27 cellular contexts compared by ENCODE assay signal in the genomic region with DNA sequence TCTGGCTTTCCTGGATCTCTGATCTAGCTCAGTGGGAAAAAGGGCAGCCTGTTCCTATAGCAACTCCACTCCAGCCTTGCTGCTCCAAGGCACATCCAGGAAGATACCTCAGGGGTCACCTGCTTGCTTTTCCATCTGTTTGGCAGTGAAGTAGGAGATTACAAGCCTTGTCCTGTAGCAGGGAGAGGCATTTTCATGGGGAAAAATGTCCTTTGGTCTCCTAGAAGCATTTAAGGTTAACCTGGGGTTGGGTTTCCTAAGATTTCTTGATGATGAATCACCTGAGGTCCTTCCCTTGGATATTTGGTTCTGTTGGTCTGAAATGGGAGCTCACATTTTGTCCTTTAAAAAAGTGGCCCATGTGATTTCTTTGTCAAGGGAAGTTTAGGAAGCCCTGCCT. TPM values are rescaled to one million over a fixed set of nuclear protein-coding genes. Genes with fewer than 3 reads are reported as not detected.
"Had no signal": no experiment of that assay in that cellular context is flagged by ENCODE, and none has a peak within 500 bp of the region (broad histone marks: within the 10 kb centered on the region; RNA-seq: fewer than 3 reads in every experiment).

No MANE protein-coding gene starts in this region.

- H3K4me1 Mint-ChIP-seq: activated naive CD8-positive, alpha-beta T cell treated with anti-CD3 and anti-CD28 coated beads, Interleukin-2, amount 50 U/mL, for 24 hours; brain had no signal

- H3K4me1 ChIP-seq: ascending aorta, SJCRH30 had no signal

- H3K4me3 ChIP-seq: ascending aorta, SJCRH30 had no signal

- H3K27ac Mint-ChIP-seq: activated CD8-positive, alpha-beta T cell treated with anti-CD3 and anti-CD28 coated beads, Interleukin-2, amount 10 ng/mL, durations not matched to agents 7 days and 5 days; activated naive CD4-positive, alpha-beta T cell treated with anti-CD3 and anti-CD28 coated beads, Interleukin-2, amount 50 U/mL, for 72 hours; activated naive CD8-positive, alpha-beta T cell treated with anti-CD3 and anti-CD28 coated beads, Interleukin-2, amount 50 U/mL, for 24 hours; brain had no signal

- H3K9me2 ChIP-seq: SK-N-SH had no signal

- H3K27me3 ChIP-seq: ascending aorta, SJCRH30 had no signal

- H3K27ac ChIP-seq: ascending aorta, SJCRH30, VCaP had no signal

- H3K9me3 Mint-ChIP-seq: activated naive CD4-positive, alpha-beta T cell treated with anti-CD3 and anti-CD28 coated beads, Interleukin-2, amount 50 U/mL, for 72 hours; central memory CD8-positive, alpha-beta T cell had no signal

- H3K4me2 ChIP-seq: SK-N-SH had no signal

- H3K9ac ChIP-seq: SK-N-SH had no signal

- H3K9me3 ChIP-seq: ascending aorta, SJCRH30, SK-N-SH had no signal

- DNase-seq: activated CD4-positive, alpha-beta T cell treated with anti-CD3 and anti-CD28 coated beads for 4 hours; activated CD8-positive, alpha-beta memory T cell treated with anti-CD3 and anti-CD28 coated beads, Interleukin-2, amount 50 U/mL, for 48 hours; activated CD8-positive, alpha-beta T cell treated with anti-CD3 and anti-CD28 coated beads, Interleukin-2, amount 10 ng/mL, durations not matched to agents 7 days and 5 days; activated effector memory CD4-positive, alpha-beta T cell treated with anti-CD3 and anti-CD28 coated beads, Interleukin-2, amount 50 U/mL, for 16 hours; activated naive CD4-positive, alpha-beta T cell treated with Interleukin-2 at 50 U/mL for 16 hours; activated naive CD8-positive, alpha-beta T cell treated with anti-CD3 and anti-CD28 coated beads, Interleukin-2, amount 50 U/mL, for 24 hours; activated T-cell treated with anti-CD3 and anti-CD28 coated beads, Interleukin-2, amount 50 U/mL, for 1 hour; amniotic stem cell; MM.1S; NCI-H1105; NCI-H1436; NCI-H1694 treated with DMSO at 0.1 percent for 48 hours; NCI-H2029 treated with DMSO at 0.1 percent for 48 hours; NCI-H446 treated with DMSO at 0.1 percent for 48 hours; NCI-H524 treated with DMSO at 0.1 percent for 48 hours; NCI-H82; Right ventricle myocardium superior; SJCRH30; SK-N-SH; T-helper 1 cell had no signal

- H3K36me3 ChIP-seq: ascending aorta, SJCRH30 had no signal

- H3K36me3 Mint-ChIP-seq: brain had no signal

- H3K4me3 Mint-ChIP-seq: activated CD8-positive, alpha-beta T cell treated with anti-CD3 and anti-CD28 coated beads, Interleukin-2, amount 10 ng/mL, durations not matched to agents 7 days and 5 days; activated naive CD8-positive, alpha-beta T cell treated with anti-CD3 and anti-CD28 coated beads, Interleukin-2, amount 50 U/mL, for 24 hours; brain; central memory CD8-positive, alpha-beta T cell had no signal

RNA-seq across cellular contexts. Expression of a gene that starts 1.5 kb away (rescaled TPM):
- total RNA-seq: activated CD8-positive, alpha-beta T cell treated with anti-CD3 and anti-CD28 coated beads, Interleukin-2, amount 10 ng/mL, durations not matched to agents 7 days and 5 days; activated naive CD4-positive, alpha-beta T cell treated with anti-CD3 and anti-CD28 coated beads, Interleukin-2, amount 50 U/mL, for 72 hours; ascending aorta; Right ventricle myocardium superior; RPMI7951; SJCRH30; T-helper 2 cell treated with Interferon-gamma antibody and Interleukin-4, amounts not matched to agents 100 ng/mL and 5 ng/mL, for 36 hours had no signal

RNA-seq across cellular contexts. Expression of a gene that starts 51.1 kb away (rescaled TPM):
- total RNA-seq: activated CD8-positive, alpha-beta T cell treated with anti-CD3 and anti-CD28 coated beads, Interleukin-2, amount 10 ng/mL, durations not matched to agents 7 days and 5 days; activated naive CD4-positive, alpha-beta T cell treated with anti-CD3 and anti-CD28 coated beads, Interleukin-2, amount 50 U/mL, for 72 hours; ascending aorta; Right ventricle myocardium superior; SJCRH30; T-helper 2 cell treated with Interferon-gamma antibody and Interleukin-4, amounts not matched to agents 100 ng/mL and 5 ng/mL, for 36 hours had no signal
